In the genomic region with DNA sequence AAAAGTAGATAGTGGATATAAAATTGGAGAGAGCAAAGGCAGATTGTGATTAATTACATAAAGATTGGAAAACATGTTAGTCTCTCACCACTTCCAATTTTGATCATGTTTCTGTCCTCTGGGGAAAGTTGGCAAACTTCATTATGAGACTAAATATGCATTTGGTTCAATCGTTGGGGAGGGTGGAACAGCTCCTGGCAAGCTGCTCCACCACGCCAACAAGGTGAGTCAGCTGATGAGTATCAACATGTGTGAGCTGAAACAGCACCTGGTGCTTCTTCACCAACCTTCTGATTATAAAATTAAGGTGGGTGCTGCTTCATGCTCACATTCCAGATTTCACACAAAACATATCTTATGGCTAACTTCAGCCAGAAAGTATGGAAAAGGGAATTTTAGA, we compare ENCODE assay signal across 1 cellular context.
TF ChIP-seq lines count a peak whose summit lies in the region.

No MANE protein-coding gene starts in this region.

TF ChIP-seq in GM23338, 12 proteins besides CTCF, POLR2A, EP300 and RAD21 (continued from another document):
- TF ChIP-seq ZNF462 (CRISPR knock-in tag; IDR thresholded peaks at IDR 0.05) (no peak), ETS1 (IDR thresholded peaks at IDR 0.05) (no peak), POLR2AphosphoS5 (IDR thresholded peaks at IDR 0.05; ENCODE audit: low read depth) (no peak), ZNF114 (CRISPR knock-in tag; IDR thresholded peaks at IDR 0.05) (no peak), CREB1 (CRISPR knock-in tag; IDR thresholded peaks at IDR 0.05; ENCODE audit: low read depth) (no peak)
TF ChIP-seq in GM23338: peak in this region for 0.
